8 cellular contexts compared by ENCODE assay signal in genomic region chr2:62306751-62307468, GRCh38.
DNase-seq lines count a peak whose midpoint lies in the region; ATAC-seq, FAIRE-seq and TF ChIP-seq lines count a peak whose summit lies in the region.

No MANE protein-coding gene starts in this region.

- H3K9me3 ChIP-seq in kidney (ENCODE audit: control insufficient read depth in 1 of 2, low read length in 2 of 2): no peaks in the 10 kb centered on the region
- H3K9me3 ChIP-seq in suprapubic skin: no peaks in the 10 kb centered on the region

- no peak for FAIRE-seq in kidney (lab: Jason Lieb, UNC)

- H3K27me3 ChIP-seq in suprapubic skin: no peaks in the 10 kb centered on the region

- H3K27ac ChIP-seq in kidney (ENCODE audit: low read depth in 2 of 2, low read length in 2 of 2) (peak overlapping the region; percentile 30 to 34), suprapubic skin (peak overlapping the region; percentile 79)

- POLR2A ChIA-PET in GM10248 (lab: Yijun Ruan, JAX): interaction anchor here (0.6 kb wide), 1 partner anchor 16 kb away, joined by 3 read pairs; no protein-coding TSS in a partner anchor

- CTCF ChIA-PET in GM10248 (lab: Yijun Ruan, JAX): interaction anchor here (1.2 to 3.7 kb wide), 3 partner anchors 19 to 104 kb away, joined by 3 to 9 read pairs (median 8); no protein-coding TSS in a partner anchor

- intact Hi-C loops in kidney (cut with DNase I): no loop called here

- H3K36me3 ChIP-seq in kidney (ENCODE audit: control insufficient read depth in 1 of 2, insufficient read depth in 2 of 2, low read length in 2 of 2) (no peaks in the 10 kb centered on the region), suprapubic skin (no peaks in the 10 kb centered on the region)

- DNase-seq in DMS79 treated with DMSO at 0.1 percent for 48 hours (lab: John Stamatoyannopoulos, UW): peak; percentile 72
- DNase-seq in NCI-H2029 treated with DMSO at 0.1 percent for 48 hours (lab: John Stamatoyannopoulos, UW): peak; percentile 42
- peak; percentile 75 for DNase-seq in activated CD8-positive, alpha-beta memory T cell treated with anti-CD3 and anti-CD28 coated beads, Interleukin-2, amount 50 U/mL, for 48 hours
- peak; percentile 82 for DNase-seq in kidney
- peak in 1 of 2 donors; percentile 69 for DNase-seq in suprapubic skin (ENCODE audit: low spot score in 2 of 2)
- DNase-seq in GM10248 (ENCODE audit: extremely low spot score): no peak
- DNase-seq in OCI-M2 (lab: John Stamatoyannopoulos, UW; ENCODE audit: unreplicated experiment): no peak

- H3K4me1 ChIP-seq in kidney (ENCODE audit: control insufficient read depth in 1 of 2, insufficient read depth in 1 of 2, low read depth in 1 of 2, low read length in 2 of 2) (peaks cover 17 to 19% of the 10 kb centered on the region in 2 donors), suprapubic skin (peaks cover 55% of the 10 kb centered on the region)

- no peak overlapping the region for H3K4me3 ChIP-seq in kidney (ENCODE audit: low read length in 2 of 2)
- no peak overlapping the region for H3K4me3 ChIP-seq in suprapubic skin

- no peak for TF ChIP-seq EP300 in suprapubic skin (IDR thresholded peaks at IDR 0.05)

- WGBS in suprapubic skin: 44% methylated on average over 7 of the region's 7 CpGs

- TF ChIP-seq POLR2A in suprapubic skin (IDR thresholded peaks at IDR 0.05): no peak

- no peak overlapping the region for H3K9ac ChIP-seq in kidney (ENCODE audit: low read length in 2 of 2)

- ATAC-seq in GM21529 (IDR thresholded peaks at IDR 0.05; ENCODE audit: unreplicated experiment): peak; percentile 34

- TF ChIP-seq CTCF in kidney (IDR thresholded peaks at IDR 0.05; ENCODE audit: borderline replicate concordance, extremely low read depth, insufficient read depth) (no peak), suprapubic skin (IDR thresholded peaks at IDR 0.05) (no peak), GM10248 (IDR thresholded peaks at IDR 0.05; ENCODE audit: control extremely low read depth, extremely low read depth, low read depth, missing control alignments) (no peak)

Comparison
In these comparisons a context has a peak if more than half of its experiments do, and no peak if none do; other contexts are left out.
1. DNase-seq: peak in DMS79 treated with DMSO at 0.1 percent for 48 hours (single experiment), NCI-H2029 treated with DMSO at 0.1 percent for 48 hours (single experiment), activated CD8-positive, alpha-beta memory T cell treated with anti-CD3 and anti-CD28 coated beads, Interleukin-2, amount 50 U/mL, for 48 hours (single experiment) and kidney (single experiment); none in GM10248 (single experiment) and OCI-M2 (single experiment).